ENCODE assay signal across 19 cellular contexts in genomic region chr4:74386159-74386558, GRCh38. TPM values are rescaled to one million over a fixed set of nuclear protein-coding genes. Genes with fewer than 3 reads are reported as not detected.
DNase-seq lines count a peak whose midpoint lies in the region; ATAC-seq and TF ChIP-seq lines count a peak whose summit lies in the region.
"Had no signal": no experiment of that assay in that cellular context is flagged by ENCODE, and none has a peak within 500 bp of the region (broad histone marks: within the 10 kb centered on the region; RNA-seq: fewer than 3 reads in every experiment).

No MANE protein-coding gene starts in this region.

- H3K9me3 Mint-ChIP-seq in Calu3 (ENCODE audit: low read depth, unreplicated experiment), result no peaks in the 10 kb centered on the region
- H3K9me3 Mint-ChIP-seq in CD4-positive, alpha-beta memory T cell, result no peaks in the 10 kb centered on the region
- no peaks in the 10 kb centered on the region for H3K9me3 Mint-ChIP-seq in mesothelial cell of epicardium
- H3K9me3 Mint-ChIP-seq: CD4-positive, CD25-positive, alpha-beta regulatory T cell; CD8-positive, alpha-beta memory T cell had no signal

- H3K4me3 Mint-ChIP-seq in Calu3 (ENCODE audit: low read depth, unreplicated experiment) (peak overlapping the region; percentile 24), mesothelial cell of epicardium (no peak overlapping the region)
- H3K4me3 Mint-ChIP-seq in CD4-positive, alpha-beta memory T cell, result no peak overlapping the region
- H3K4me3 Mint-ChIP-seq: CD4-positive, CD25-positive, alpha-beta regulatory T cell; CD8-positive, alpha-beta memory T cell had no signal

- peaks cover 78% of the 10 kb centered on the region for H3K36me3 ChIP-seq in RWPE2 (ENCODE audit: low read depth)
- no peaks in the 10 kb centered on the region for H3K36me3 ChIP-seq in CD4-positive, alpha-beta memory T cell (ENCODE audit: insufficient read depth, low read length)

- H3K36me3 Mint-ChIP-seq in Calu3 (ENCODE audit: insufficient read depth, unreplicated experiment) (peaks cover 94% of the 10 kb centered on the region), mesothelial cell of epicardium (no peaks in the 10 kb centered on the region)
- H3K36me3 Mint-ChIP-seq in CD4-positive, alpha-beta memory T cell, result no peaks in the 10 kb centered on the region
- H3K36me3 Mint-ChIP-seq: CD4-positive, CD25-positive, alpha-beta regulatory T cell; CD8-positive, alpha-beta memory T cell had no signal

- H3K9me3 ChIP-seq in RWPE2 (ENCODE audit: severe bottlenecking), result no peaks in the 10 kb centered on the region
- H3K9me3 ChIP-seq in CD4-positive, alpha-beta memory T cell (ENCODE audit: control insufficient read depth in 1 of 2, low read length in 2 of 2), result no peaks in the 10 kb centered on the region

- CTCF ChIA-PET in Calu3 (lab: Charles Lee), result no interaction called here
- CTCF ChIA-PET in CD4-positive, alpha-beta memory T cell (lab: Charles Lee; ENCODE audit: partially characterized antibody), result no interaction called here

- DNase-seq in Calu3, result no peak
- no peak for DNase-seq in RWPE2 (ENCODE audit: low spot score)
- no peak for DNase-seq in epithelial cell of prostate (ENCODE audit: low read depth, low spot score)
- DNase-seq in CD4-positive, alpha-beta memory T cell, result no peak
- DNase-seq in mesothelial cell of epicardium (ENCODE audit: low spot score in 2 of 2, unreplicated experiment in 2 of 2), result no peak
- no peak for DNase-seq in NCI-H526 (lab: John Stamatoyannopoulos, UW)
- DNase-seq: CD4-positive, CD25-positive, alpha-beta regulatory T cell; CD8-positive, alpha-beta memory T cell; DMS53; DMS79 treated with DMSO at 0.1 percent for 48 hours; GF-D8; GM23248; H7; HCEC 1CT had no signal

- intact Hi-C loops in Calu3 (cut with micrococcal nuclease; ENCODE audit: unreplicated experiment), result no loop called here
- intact Hi-C loops in CD4-positive, alpha-beta memory T cell (cut with micrococcal nuclease), result no loop called here

- H3K4me1 Mint-ChIP-seq in Calu3 (ENCODE audit: low read depth, unreplicated experiment) (peaks cover 17% of the 10 kb centered on the region), mesothelial cell of epicardium (peaks cover 2% of the 10 kb centered on the region)
- no peaks in the 10 kb centered on the region for H3K4me1 Mint-ChIP-seq in CD4-positive, alpha-beta memory T cell
- H3K4me1 Mint-ChIP-seq: CD4-positive, CD25-positive, alpha-beta regulatory T cell; CD8-positive, alpha-beta memory T cell had no signal

- H3K27ac ChIP-seq in RWPE2 (ENCODE audit: poor library complexity, severe bottlenecking) (peak overlapping the region; percentile 36), epithelial cell of prostate (peak overlapping the region; percentile 95)
- H3K27ac ChIP-seq in CD4-positive, alpha-beta memory T cell (ENCODE audit: low read depth, low read length), result no peak overlapping the region
- H3K27ac ChIP-seq: C4-2B, GM23248 had no signal

- no peaks in the 10 kb centered on the region for H3K27me3 ChIP-seq in RWPE2 (ENCODE audit: insufficient read depth, poor library complexity, severe bottlenecking)
- no peaks in the 10 kb centered on the region for H3K27me3 ChIP-seq in CD4-positive, alpha-beta memory T cell (ENCODE audit: insufficient read depth, low read length)

- TF ChIP-seq CTCF in Calu3 (IDR thresholded peaks at IDR 0.05; ENCODE audit: unreplicated experiment), result no peak
- TF ChIP-seq CTCF in RWPE2 (IDR thresholded peaks at IDR 0.05; ENCODE audit: poor library complexity, severe bottlenecking), result no peak
- TF ChIP-seq CTCF in mesothelial cell of epicardium (IDR thresholded peaks at IDR 0.05; ENCODE audit: unreplicated experiment), result no peak

- ATAC-seq in RWPE2 (ENCODE audit: low read depth), result no peak

- no peak overlapping the region for H3K4me3 ChIP-seq in RWPE2 (ENCODE audit: severe bottlenecking)
- no peak overlapping the region for H3K4me3 ChIP-seq in CD4-positive, alpha-beta memory T cell (ENCODE audit: low read length in 2 of 2)
- H3K4me3 ChIP-seq: GM23248 had no signal

- H3K4me1 ChIP-seq in RWPE2 (ENCODE audit: insufficient read depth, poor library complexity, severe bottlenecking), result no peaks in the 10 kb centered on the region
- no peaks in the 10 kb centered on the region for H3K4me1 ChIP-seq in CD4-positive, alpha-beta memory T cell (ENCODE audit: insufficient read depth, low read length)

- H3K27ac Mint-ChIP-seq in Calu3 (ENCODE audit: unreplicated experiment), result peak overlapping the region; percentile 77
- no peak overlapping the region for H3K27ac Mint-ChIP-seq in CD4-positive, alpha-beta memory T cell
- no peak overlapping the region for H3K27ac Mint-ChIP-seq in mesothelial cell of epicardium
- H3K27ac Mint-ChIP-seq: CD4-positive, CD25-positive, alpha-beta regulatory T cell; CD8-positive, alpha-beta memory T cell had no signal

- BruUV-seq in Calu3 (replicated peaks; lab: Mats Ljungman, UMichigan), result no TSS peak

- POLR2A ChIA-PET in CD4-positive, alpha-beta memory T cell (lab: Charles Lee; ENCODE audit: partially characterized antibody), result no interaction called here

- H3K27me3 Mint-ChIP-seq in Calu3 (ENCODE audit: unreplicated experiment) (no peaks in the 10 kb centered on the region), mesothelial cell of epicardium (ENCODE audit: low read depth) (no peaks in the 10 kb centered on the region)
- peaks cover 3 to 7% of the 10 kb centered on the region in 2 donors for H3K27me3 Mint-ChIP-seq in CD4-positive, alpha-beta memory T cell
- H3K27me3 Mint-ChIP-seq: CD4-positive, CD25-positive, alpha-beta regulatory T cell had no signal

RNA-seq across cellular contexts. Expression of gene EREG, which starts 21.2 kb away (rescaled TPM):
- 413 and 422 TPM in 2 replicates for total RNA-seq in Calu3 (2022)
- total RNA-seq in CD4-positive, alpha-beta memory T cell, result not detected
- polyA plus RNA-seq in CD4-positive, alpha-beta memory T cell, result not detected
- total RNA-seq in mesothelial cell of epicardium, result 0.04 to 0.22 TPM in 2 of 3 replicates, not detected in the other
- total RNA-seq: A172; CD8-positive, alpha-beta memory T cell; G401; H1; H7 had no signal
- polyA plus RNA-seq: CD4-positive, CD25-positive, alpha-beta regulatory T cell; CD8-positive, alpha-beta memory T cell; H1 had no signal

RNA-seq across cellular contexts. Expression of gene AREG, which starts 58.8 kb away (rescaled TPM):
- total RNA-seq in Calu3 (2022), result 230 and 281 TPM in 2 replicates
- under 1 TPM; 0.44 to 0.52 TPM for total RNA-seq in CD4-positive, alpha-beta memory T cell
- polyA plus RNA-seq in CD4-positive, alpha-beta memory T cell, result 1 to 10 TPM; 1.4 to 8.3 TPM
- 1.3 to 1.7 TPM (median 1.5 TPM) in 3 replicates for total RNA-seq in mesothelial cell of epicardium
- total RNA-seq: A172, A673, G401, H1, H7 had no signal
- polyA plus RNA-seq: H1 had no signal

Comparison
In these comparisons a context has a peak if more than half of its experiments do, and no peak if none do; other contexts are left out.
1. RNA of gene EREG, which starts 21.2 kb away (total RNA-seq): 413 to 422 TPM in Calu3; 0.04 to 0.22 TPM in mesothelial cell of epicardium and not detected in CD4-positive, alpha-beta memory T cell; every median in the first group is over 100 times any median in the second.
2. RNA of gene AREG, which starts 58.8 kb away (total RNA-seq): 230 to 281 TPM in Calu3; 1.3 to 1.7 TPM in mesothelial cell of epicardium and 0.44 to 0.52 TPM in CD4-positive, alpha-beta memory T cell; every median in the first group is over 10 times any median in the second.